1 cellular context compared by ENCODE assay signal in genomic region chr16:70454221-70455034, GRCh38.
TF ChIP-seq lines count a peak whose summit lies in the region.

TSS of gene FCSK (plus strand) at chr16:70454595. CDS start at chr16:70463191, 8,596 bp downstream.

TF ChIP-seq in K562, 482 proteins besides CTCF, POLR2A, EP300 and RAD21 (continued from another document and continues in another):
- TF ChIP-seq MNT (conservative IDR thresholded peaks at IDR 0.05), result peak; percentile 68 to 75
- TF ChIP-seq RBM15 (IDR thresholded peaks at IDR 0.05; ENCODE audit: insufficient read depth, low read length), result no peak
- peak; percentile 88 for TF ChIP-seq RBBP5 (IDR thresholded peaks at IDR 0.05; ENCODE audit: borderline replicate concordance, insufficient read depth, low read length, poor library complexity, severe bottlenecking)
- TF ChIP-seq RREB1 (CRISPR knock-in tag; IDR thresholded peaks at IDR 0.05), result no peak
- peak; percentile 85 for TF ChIP-seq CHD2 (IDR thresholded peaks at IDR 0.05; ENCODE audit: low read depth, low read length)
- TF ChIP-seq OTX1 (CRISPR knock-in tag; IDR thresholded peaks at IDR 0.05), result no peak
- TF ChIP-seq ZKSCAN8 (CRISPR knock-in tag; IDR thresholded peaks at IDR 0.05), result no peak
- no peak for TF ChIP-seq CUX1 (CRISPR knock-in tag; IDR thresholded peaks at IDR 0.05)
- no peak for TF ChIP-seq ID3 (CRISPR knock-in tag; IDR thresholded peaks at IDR 0.05)
- TF ChIP-seq ID3 (tag; IDR thresholded peaks at IDR 0.05), result 0 out of 2 replicates have a peak, but pooled peaks have one; percentile 33
- TF ChIP-seq KLF13 (tag; IDR thresholded peaks at IDR 0.05; ENCODE audit: borderline replicate concordance, low read depth), result peak; percentile 59; the same call in 1 of the 2 replicates
- TF ChIP-seq ARNT (IDR thresholded peaks at IDR 0.05), result 0 out of 4 replicates have a peak, but pooled peaks of 1 of the 2 experiments have one; percentile 13
- TF ChIP-seq GMEB1 (CRISPR knock-in tag; IDR thresholded peaks at IDR 0.05), result peak; percentile 74
- peak in 1 of 3 experiments; percentile 76; a peak in 2 of 6 replicates for TF ChIP-seq ZBTB11 (CRISPR knock-in tag; IDR thresholded peaks at IDR 0.05)
- TF ChIP-seq ATF7 (IDR thresholded peaks at IDR 0.05), result peak; percentile 69; the same call in 1 of the 2 replicates
- peak; percentile 35; the same call in 1 of the 2 replicates for TF ChIP-seq MBD2 (IDR thresholded peaks at IDR 0.05; ENCODE audit: borderline replicate concordance, low read depth)
- TF ChIP-seq GABPA (tag; conservative IDR thresholded peaks at IDR 0.05; ENCODE audit: low read depth), result peak; percentile 53
- TF ChIP-seq HDAC1 (IDR thresholded peaks at IDR 0.05), result peak in 1 of 2 experiments; percentile 61; a peak in 1 of 4 replicates
- TF ChIP-seq HOXB6 (CRISPR knock-in tag; IDR thresholded peaks at IDR 0.05; ENCODE audit: borderline replicate concordance), result no peak
- TF ChIP-seq CREM (IDR thresholded peaks at IDR 0.05; ENCODE audit: low read depth), result peak; percentile 96
- peak; percentile 89 for TF ChIP-seq HCFC1 (IDR thresholded peaks at IDR 0.05; ENCODE audit: low read depth, low read length)
- TF ChIP-seq TCF7 (IDR thresholded peaks at IDR 0.05; ENCODE audit: borderline replicate concordance), result no peak
- peak; percentile 60 for TF ChIP-seq C11orf30 (IDR thresholded peaks at IDR 0.05; ENCODE audit: low read depth)
- TF ChIP-seq NR4A1 (CRISPR knock-in tag; IDR thresholded peaks at IDR 0.05), result no peak
- peak; percentile 58; the same call in 1 of the 2 replicates for TF ChIP-seq NR4A1 (tag; IDR thresholded peaks at IDR 0.05)
- 0 out of 4 replicates have a peak, but pooled peaks of 1 of the 2 experiments have one; percentile 55 for TF ChIP-seq SIN3A (IDR thresholded peaks at IDR 0.05; ENCODE audit: borderline replicate concordance in 2 of 2, control insufficient read depth in 1 of 2, low read depth in 2 of 2, low read length in 2 of 2)
- TF ChIP-seq KDM2B (CRISPR knock-in tag; IDR thresholded peaks at IDR 0.05), result 0 out of 2 replicates have a peak, but pooled peaks have one; percentile 21
- peak; percentile 94 for TF ChIP-seq CREB1 (IDR thresholded peaks at IDR 0.05)
- TF ChIP-seq CREB1 (CRISPR knock-in tag; IDR thresholded peaks at IDR 0.05), result peak; percentile 82
- no peak; the same call in 1 of the 2 replicates for TF ChIP-seq ZNF384 (IDR thresholded peaks at IDR 0.05; ENCODE audit: low read depth, low read length)
- TF ChIP-seq BRD4 (IDR thresholded peaks at IDR 0.05), result no peak
- TF ChIP-seq SIN3B (IDR thresholded peaks at IDR 0.05; ENCODE audit: low read depth), result peak; percentile 59; the same call in 1 of the 2 replicates
- TF ChIP-seq DIDO1 (tag; IDR thresholded peaks at IDR 0.05; ENCODE audit: low read depth), result peak; percentile 79
- no peak for TF ChIP-seq USF1 (CRISPR knock-in tag; IDR thresholded peaks at IDR 0.05)
- peak; percentile 19 for TF ChIP-seq TBP (optimal IDR thresholded peaks at IDR 0.05; ENCODE audit: low read depth, low read length)
- TF ChIP-seq TFAP4 (CRISPR knock-in tag; IDR thresholded peaks at IDR 0.05; ENCODE audit: borderline replicate concordance), result peak; percentile 36; the same call in 1 of the 2 replicates
- 0 out of 2 replicates have a peak, but pooled peaks have one; percentile 24 for TF ChIP-seq ZBED1 (IDR thresholded peaks at IDR 0.05)
- peak; percentile 69 for TF ChIP-seq NR2C1 (IDR thresholded peaks at IDR 0.05)
- peak; percentile 84 for TF ChIP-seq NR2C1 (tag; IDR thresholded peaks at IDR 0.05)
